1 cellular context compared by ENCODE assay signal in the genomic region with DNA sequence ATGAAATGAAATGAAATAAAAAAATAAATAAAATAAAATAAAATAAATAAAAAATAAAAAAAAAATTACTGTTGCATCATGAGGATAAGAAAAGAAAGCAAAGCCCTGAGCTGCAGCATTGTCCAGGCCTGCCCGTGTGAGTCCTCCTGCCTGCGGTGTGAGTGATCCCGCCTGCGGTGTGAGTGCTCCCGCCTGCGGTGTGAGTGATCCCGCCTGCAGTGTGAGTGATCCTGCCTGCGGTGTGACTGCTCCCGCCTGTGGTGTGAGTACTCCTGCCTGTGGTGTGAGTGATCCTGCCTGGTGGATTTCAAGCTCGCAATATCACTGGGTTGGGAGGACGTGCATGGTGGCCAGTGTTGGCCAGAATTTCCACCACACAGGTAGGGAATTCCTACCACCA.
TF ChIP-seq lines count a peak whose summit lies in the region.

No MANE protein-coding gene starts in this region.

TF ChIP-seq in HEK293, 187 proteins besides CTCF, POLR2A, EP300 and RAD21:
- TF ChIP-seq ZNF610 (tag by site-specific recombination; IDR thresholded peaks at IDR 0.05; ENCODE audit: borderline replicate concordance) (no peak), ZIC2 (tag by site-specific recombination; IDR thresholded peaks at IDR 0.05) (peak; percentile 83), REPIN1 (tag by site-specific recombination; IDR thresholded peaks at IDR 0.05; ENCODE audit: low read depth) (no peak), ZNF843 (tag by site-specific recombination; IDR thresholded peaks at IDR 0.05) (no peak), ZFP3 (tag by site-specific recombination; IDR thresholded peaks at IDR 0.05; ENCODE audit: low read depth) (no peak), ZFP41 (tag by site-specific recombination; IDR thresholded peaks at IDR 0.05; ENCODE audit: borderline replicate concordance) (no peak), ZNF76 (tag by site-specific recombination; IDR thresholded peaks at IDR 0.05; ENCODE audit: borderline replicate concordance, low read depth) (no peak), ZNF175 (tag by site-specific recombination; IDR thresholded peaks at IDR 0.05) (no peak)
- TF ChIP-seq, protein P1, sequence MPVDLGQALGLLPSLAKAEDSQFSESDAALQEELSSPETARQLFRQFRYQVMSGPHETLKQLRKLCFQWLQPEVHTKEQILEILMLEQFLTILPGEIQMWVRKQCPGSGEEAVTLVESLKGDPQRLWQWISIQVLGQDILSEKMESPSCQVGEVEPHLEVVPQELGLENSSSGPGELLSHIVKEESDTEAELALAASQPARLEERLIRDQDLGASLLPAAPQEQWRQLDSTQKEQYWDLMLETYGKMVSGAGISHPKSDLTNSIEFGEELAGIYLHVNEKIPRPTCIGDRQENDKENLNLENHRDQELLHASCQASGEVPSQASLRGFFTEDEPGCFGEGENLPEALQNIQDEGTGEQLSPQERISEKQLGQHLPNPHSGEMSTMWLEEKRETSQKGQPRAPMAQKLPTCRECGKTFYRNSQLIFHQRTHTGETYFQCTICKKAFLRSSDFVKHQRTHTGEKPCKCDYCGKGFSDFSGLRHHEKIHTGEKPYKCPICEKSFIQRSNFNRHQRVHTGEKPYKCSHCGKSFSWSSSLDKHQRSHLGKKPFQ (tag by site-specific recombination; IDR thresholded peaks at IDR 0.05): peak; percentile 98
TF ChIP-seq in HEK293: peak in this region for 2.
